ENCODE assay signal across 15 cellular contexts in genomic region chr6:9408718-9409117, GRCh38.
"Had no signal": no experiment of that assay in that cellular context is flagged by ENCODE, and none has a peak within 500 bp of the region (broad histone marks: within the 10 kb centered on the region; RNA-seq: fewer than 3 reads in every experiment).

No MANE protein-coding gene starts in this region.

- H3K27ac ChIP-seq: esophagus squamous epithelium, gastroesophageal sphincter, hepatocyte, pancreas, sigmoid colon, spleen, upper lobe of left lung had no signal

- H3K27ac Mint-ChIP-seq: activated B cell treated with CpG ODN at 0.5 μM for 24 hours; activated T-helper 1 cell treated with anti-CD3 and anti-CD28 coated beads, Interleukin-12 subunit alpha, Interleukin-12 subunit beta, Interleukin-2, Interleukin-4 antibody, amounts not matched to agents 30 ng/mL and 10 ng/mL and 1 ng/mL, durations not matched to agents 14 hours and 24 hours and 36 hours; stimulated activated naive CD8-positive, alpha-beta T cell treated with anti-CD3 and anti-CD28 coated beads, Interleukin-15, amount 100 ng/mL, for 72 hours had no signal

- H3K9me3 ChIP-seq: esophagus squamous epithelium, gastroesophageal sphincter, pancreas, sigmoid colon, spleen, upper lobe of left lung had no signal

- H3K36me3 ChIP-seq: esophagus squamous epithelium, gastroesophageal sphincter, pancreas, sigmoid colon, spleen, upper lobe of left lung had no signal

- H3K27me3 Mint-ChIP-seq: activated B cell treated with CpG ODN at 0.5 μM for 24 hours; stimulated activated naive CD8-positive, alpha-beta T cell treated with anti-CD3 and anti-CD28 coated beads, Interleukin-15, amount 100 ng/mL, for 72 hours had no signal

- H3K4me1 ChIP-seq: gastroesophageal sphincter, pancreas, sigmoid colon, spleen, upper lobe of left lung had no signal

- H3K9me3 Mint-ChIP-seq: activated B cell treated with CpG ODN at 0.5 μM for 24 hours had no signal

- H3K4me1 Mint-ChIP-seq: activated B cell treated with CpG ODN at 0.5 μM for 24 hours; stimulated activated naive CD8-positive, alpha-beta T cell treated with anti-CD3 and anti-CD28 coated beads, Interleukin-15, amount 100 ng/mL, for 72 hours had no signal

- H3K4me3 ChIP-seq: esophagus squamous epithelium, gastroesophageal sphincter, hepatocyte, pancreas, sigmoid colon, spleen, upper lobe of left lung had no signal

- H3K27me3 ChIP-seq: esophagus squamous epithelium, hepatocyte, pancreas, sigmoid colon, spleen, upper lobe of left lung had no signal

- H3K4me3 Mint-ChIP-seq: activated B cell treated with CpG ODN at 0.5 μM for 24 hours; activated T-helper 1 cell treated with anti-CD3 and anti-CD28 coated beads, Interleukin-12 subunit alpha, Interleukin-12 subunit beta, Interleukin-2, Interleukin-4 antibody, amounts not matched to agents 30 ng/mL and 10 ng/mL and 1 ng/mL, durations not matched to agents 14 hours and 24 hours and 36 hours; stimulated activated naive CD8-positive, alpha-beta T cell treated with anti-CD3 and anti-CD28 coated beads, Interleukin-15, amount 100 ng/mL, for 72 hours had no signal

- ATAC-seq: gastroesophageal sphincter; left lobe of liver; stimulated activated naive CD8-positive, alpha-beta T cell treated with anti-CD3 and anti-CD28 coated beads, Interleukin-15, amount 100 ng/mL, for 72 hours had no signal

- DNase-seq: activated B cell treated with CpG ODN at 0.5 μM for 24 hours; activated CD4-positive, alpha-beta T cell treated with anti-CD3 and anti-CD28 coated beads for 48 hours; activated naive CD4-positive, alpha-beta T cell; caudate nucleus; esophagus squamous epithelium; pancreas; sigmoid colon; spleen; stimulated activated naive CD8-positive, alpha-beta T cell treated with anti-CD3 and anti-CD28 coated beads, Interleukin-15, amount 100 ng/mL, for 72 hours; T-helper 2 cell; upper lobe of left lung had no signal
